1 cellular context compared by ENCODE assay signal in the genomic region with DNA sequence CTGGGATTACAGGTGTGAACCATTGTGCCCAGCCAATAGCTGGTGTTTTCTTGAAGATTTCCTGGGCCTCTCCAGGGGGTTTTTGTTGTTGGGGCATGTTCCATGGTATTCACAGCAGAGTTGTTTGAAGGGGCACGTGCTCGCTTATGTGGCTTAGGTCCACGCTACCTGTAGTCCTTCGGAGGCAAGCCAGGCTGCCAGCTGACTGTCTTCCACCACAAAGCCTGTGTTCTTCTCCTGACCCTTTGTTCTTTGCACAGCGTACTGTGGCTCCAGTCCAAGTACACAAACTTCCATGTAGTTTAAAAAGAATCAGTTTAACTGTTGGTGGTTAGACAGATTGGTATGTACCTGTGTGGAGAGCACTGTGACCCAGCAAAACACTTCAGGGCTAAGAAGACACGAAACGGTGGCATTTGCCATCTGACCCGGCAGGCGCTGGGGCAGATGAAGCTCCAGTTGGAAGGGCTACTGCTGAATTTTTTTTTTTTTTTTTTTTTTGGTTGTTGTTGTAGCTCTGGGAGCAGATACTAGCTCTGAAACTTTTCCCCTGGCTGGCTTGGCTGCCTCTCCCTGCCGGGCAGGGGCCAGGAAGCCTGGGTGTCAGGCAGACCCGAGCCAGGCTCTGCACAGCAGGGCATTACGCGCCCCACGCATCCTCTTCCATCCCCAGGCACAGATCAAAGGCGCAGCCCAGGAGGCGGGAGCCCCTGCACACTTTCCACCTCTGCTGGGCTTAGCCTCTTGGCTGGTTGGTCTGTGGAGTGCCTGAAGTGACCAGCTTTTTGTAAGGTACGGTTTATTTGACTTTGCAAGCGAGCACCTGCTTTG.
TF ChIP-seq lines count a peak whose summit lies in the region.

No MANE protein-coding gene starts in this region.

TF ChIP-seq in HepG2, 621 proteins besides CTCF, POLR2A, EP300 and RAD21 (continued from another document):
- TF ChIP-seq, protein P1, sequence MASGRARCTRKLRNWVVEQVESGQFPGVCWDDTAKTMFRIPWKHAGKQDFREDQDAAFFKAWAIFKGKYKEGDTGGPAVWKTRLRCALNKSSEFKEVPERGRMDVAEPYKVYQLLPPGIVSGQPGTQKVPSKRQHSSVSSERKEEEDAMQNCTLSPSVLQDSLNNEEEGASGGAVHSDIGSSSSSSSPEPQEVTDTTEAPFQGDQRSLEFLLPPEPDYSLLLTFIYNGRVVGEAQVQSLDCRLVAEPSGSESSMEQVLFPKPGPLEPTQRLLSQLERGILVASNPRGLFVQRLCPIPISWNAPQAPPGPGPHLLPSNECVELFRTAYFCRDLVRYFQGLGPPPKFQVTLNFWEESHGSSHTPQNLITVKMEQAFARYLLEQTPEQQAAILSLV (CRISPR knock-in tag; IDR thresholded peaks at IDR 0.05; ENCODE audit: borderline replicate concordance) = peak; percentile 77; the same call in 1 of the 2 replicates
- TF ChIP-seq ZNF281 (CRISPR knock-in tag; IDR thresholded peaks at IDR 0.05; ENCODE audit: borderline replicate concordance) (peak; percentile 67; the same call in 1 of the 2 replicates), SSRP1 (CRISPR knock-in tag; IDR thresholded peaks at IDR 0.05) (no peak), KDM5B (CRISPR knock-in tag; IDR thresholded peaks at IDR 0.05; ENCODE audit: borderline replicate concordance) (peak; percentile 37; the same call in 1 of the 2 replicates), MLXIP (CRISPR knock-in tag; IDR thresholded peaks at IDR 0.05; ENCODE audit: borderline replicate concordance) (0 out of 2 replicates have a peak, but pooled peaks have one; percentile 14)
